ENCODE assay signal across 8 cellular contexts in genomic region chr14:92456215-92457017, GRCh38. TPM values are rescaled to one million over a fixed set of nuclear protein-coding genes. Genes with fewer than 3 reads are reported as not detected.
DNase-seq lines count a peak whose midpoint lies in the region; ATAC-seq and TF ChIP-seq lines count a peak whose summit lies in the region.

No MANE protein-coding gene starts in this region.

- H2BK20ac ChIP-seq in IMR-90 (ENCODE audit: low read depth, low read length), result no peak overlapping the region

- peak; percentile 79 for DNase-seq in SIG-M5 treated with dmso at 0.1 percent for 504 hours (lab: John Stamatoyannopoulos, UW; ENCODE audit: unreplicated experiment)
- DNase-seq in SIG-M5 (lab: John Stamatoyannopoulos, UW), result no peak
- DNase-seq in IMR-90, result peak; percentile 70
- peak; percentile 12 to 66 for DNase-seq in SW 1271 (lab: John Stamatoyannopoulos, UW)
- DNase-seq in fibroblast of pulmonary artery (ENCODE audit: low read depth), result peak; percentile 83
- DNase-seq in neuronal stem cell (ENCODE audit: low spot score), result peak; percentile 48
- DNase-seq in omental fat pad (ENCODE audit: low spot score), result no peak

- H4K8ac ChIP-seq in IMR-90 (ENCODE audit: low read depth in 2 of 2, low read length in 2 of 2), result no peak overlapping the region
- H4K8ac ChIP-seq in neuronal stem cell (ENCODE audit: low read depth, low read length), result no peak overlapping the region

- TF ChIP-seq POLR2A in IMR-90 (IDR thresholded peaks at IDR 0.05; ENCODE audit: low read depth, low read length), result no peak

- H2BK15ac ChIP-seq in IMR-90 (ENCODE audit: low read depth, low read length) (no peak overlapping the region), neuronal stem cell (ENCODE audit: low read length) (peak overlapping the region; percentile 28)

- dilution Hi-C loops in IMR-90 (cut with HindIII; ENCODE audit: low sequenced_read_pairs, unreplicated experiment), result no loop called here

- H3K4me1 ChIP-seq in IMR-90 (ENCODE audit: control insufficient read depth, insufficient read depth, low read length) (peaks cover 6% of the 10 kb centered on the region), neuronal stem cell (ENCODE audit: control insufficient read depth in 2 of 2, insufficient read depth in 1 of 2, low read depth in 1 of 2, low read length in 2 of 2) (peaks cover 2 to 6% of the 10 kb centered on the region in 2 donors)

- H3K4me3 ChIP-seq in IMR-90 (ENCODE audit: insufficient read depth, low read depth, low read length) (no peak overlapping the region), fibroblast of pulmonary artery (replicated peaks; ENCODE audit: low read depth, low read length) (no peak overlapping the region), neuronal stem cell (ENCODE audit: low read length in 2 of 2) (no peak overlapping the region)

- no peaks in the 10 kb centered on the region for H4K20me1 ChIP-seq in IMR-90 (ENCODE audit: insufficient read depth, low read length)

- peaks cover 9% of the 10 kb centered on the region; the same call in 1 of the 2 replicates for H3K9me1 ChIP-seq in IMR-90 (ENCODE audit: insufficient read depth, low read length)

- no peak overlapping the region for H3K4me2 ChIP-seq in IMR-90 (ENCODE audit: low read depth, low read length)
- H3K4me2 ChIP-seq in neuronal stem cell (ENCODE audit: insufficient read depth, low read length, poor library complexity, severe bottlenecking), result no peak overlapping the region

- POLR2A ChIA-PET in IMR-90 (lab: Charles Lee; ENCODE audit: unreplicated experiment), result no interaction called here

- CTCF ChIA-PET in IMR-90 (lab: Yijun Ruan, JAX), result interaction anchor here (1.5 kb wide), 1 partner anchor 321 kb away, joined by 6 read pairs; no protein-coding TSS in a partner anchor

- no peaks in the 10 kb centered on the region for H3K79me1 ChIP-seq in IMR-90 (ENCODE audit: low read depth in 1 of 2, low read length in 2 of 2)
- no peaks in the 10 kb centered on the region for H3K79me1 ChIP-seq in neuronal stem cell (ENCODE audit: low read depth, low read length)

- H3K18ac ChIP-seq in IMR-90 (ENCODE audit: low read depth, low read length) (no peak overlapping the region), neuronal stem cell (ENCODE audit: low read length) (peak overlapping the region; percentile 67)

- TF ChIP-seq CTCF in IMR-90 (conservative IDR thresholded peaks at IDR 0.05; ENCODE audit: low read depth, low read length), result peak; percentile 85
- TF ChIP-seq CTCF in fibroblast of pulmonary artery (IDR thresholded peaks at IDR 0.05; ENCODE audit: low read length, missing control alignments), result peak; percentile 83
- no peak for TF ChIP-seq CTCF in omental fat pad (IDR thresholded peaks at IDR 0.05)

- no TSS peak for BruUV-seq in IMR-90 (replicated peaks; lab: Mats Ljungman, UMichigan)

- H2BK12ac ChIP-seq in neuronal stem cell (ENCODE audit: low read length), result no peak overlapping the region

- peak overlapping the region; percentile 73 for H2AK9ac ChIP-seq in IMR-90 (replicated peaks; ENCODE audit: low read depth, low read length, poor library complexity)

- H2AFZ ChIP-seq in IMR-90 (replicated peaks; ENCODE audit: low read length, poor library complexity) (peak overlapping the region; percentile 74), neuronal stem cell (ENCODE audit: low read length) (peak overlapping the region; percentile 55)

- ATAC-seq in IMR-90 (ENCODE audit: low read depth), result peak; percentile 97
- no peak for ATAC-seq in HG02759 (IDR thresholded peaks at IDR 0.05; ENCODE audit: unreplicated experiment)
- ATAC-seq in omental fat pad (ENCODE audit: low FRiP score), result no peak

- no peaks in the 10 kb centered on the region; the same call in 1 of the 2 replicates for H3K27me3 ChIP-seq in IMR-90 (ENCODE audit: control insufficient read depth, insufficient read depth, low read length)
- no peaks in the 10 kb centered on the region for H3K27me3 ChIP-seq in neuronal stem cell (ENCODE audit: control insufficient read depth in 3 of 3, insufficient read depth in 3 of 3, low read depth in 1 of 3, low read length in 3 of 3)

- H3K27ac ChIP-seq in IMR-90 (ENCODE audit: insufficient read depth, low read length), result no peak overlapping the region
- no peak overlapping the region for H3K27ac ChIP-seq in neuronal stem cell (replicated peaks; ENCODE audit: low read length)

- no peak overlapping the region for H3K23ac ChIP-seq in IMR-90 (ENCODE audit: low read depth, low read length)
- H3K23ac ChIP-seq in neuronal stem cell (ENCODE audit: low read depth, low read length, poor library complexity), result no peak overlapping the region

- intact Hi-C loops in IMR-90 (cut with micrococcal nuclease), result loop anchor here (1.0 kb wide), 2 partner anchors 225 to 321 kb away; no protein-coding TSS in a partner anchor

- H2BK5ac ChIP-seq in IMR-90 (ENCODE audit: low read depth, low read length, poor library complexity, severe bottlenecking), result no peak overlapping the region
- no peak overlapping the region for H2BK5ac ChIP-seq in neuronal stem cell (ENCODE audit: low read length)

- TF ChIP-seq RAD21 in IMR-90 (IDR thresholded peaks at IDR 0.05; ENCODE audit: low read length), result peak; percentile 87

- no peak overlapping the region for H4K5ac ChIP-seq in IMR-90 (ENCODE audit: low read depth, low read length)

- WGBS in IMR-90 (ENCODE audit: extremely low coverage in 2 of 2, insufficient read length in 1 of 2), 2 experiments, result 59% methylated on average over 13 of the region's 23 CpGs; no CpG with 5 or more reads in 1 of the 2 experiments
- no CpG with 5 or more reads among the region's 23 CpGs for WGBS in neuronal stem cell (ENCODE audit: extremely low coverage in 2 of 2, insufficient read length in 2 of 2, insufficient replicate concordance in 1 of 2), 2 donors

- in situ Hi-C loops in IMR-90 (cut with MboI; ENCODE audit: low sequenced_read_pairs), result loop anchor here (5.0 kb wide), 1 partner anchor 334 kb away; the partner anchor contains the start of genes CPSF2 and NDUFB1

- H3K9ac ChIP-seq in IMR-90 (ENCODE audit: low read depth, low read length) (no peak overlapping the region), neuronal stem cell (ENCODE audit: low read depth, low read length, poor library complexity) (no peak overlapping the region)

- no peaks in the 10 kb centered on the region for H3K9me3 ChIP-seq in IMR-90 (ENCODE audit: control insufficient read depth, insufficient read depth, low read length)
- no peaks in the 10 kb centered on the region for H3K9me3 ChIP-seq in neuronal stem cell (replicated peaks in 1 of 2; ENCODE audit: control insufficient read depth in 2 of 2, insufficient read depth in 1 of 2, low read depth in 1 of 2, low read length in 2 of 2)

- no peaks in the 10 kb centered on the region for H3K36me3 ChIP-seq in IMR-90 (ENCODE audit: control insufficient read depth, insufficient read depth, low read length)
- H3K36me3 ChIP-seq in neuronal stem cell (replicated peaks in 1 of 2; ENCODE audit: control insufficient read depth in 2 of 2, insufficient read depth in 2 of 2, low read length in 2 of 2), result no peaks in the 10 kb centered on the region

- H3K56ac ChIP-seq in IMR-90 (ENCODE audit: extremely low read depth, insufficient read depth, low read length), result no peak overlapping the region

- H2AK5ac ChIP-seq in IMR-90 (ENCODE audit: low read depth, low read length) (no peak overlapping the region; the same call in 1 of the 2 replicates), neuronal stem cell (ENCODE audit: low read depth, low read length) (peak overlapping the region; percentile 32)

- no peak overlapping the region for H3K14ac ChIP-seq in IMR-90 (replicated peaks; ENCODE audit: low read depth, low read length)
- H3K14ac ChIP-seq in neuronal stem cell (ENCODE audit: low read length), result peak overlapping the region; percentile 22

- H4K91ac ChIP-seq in IMR-90 (ENCODE audit: insufficient read depth, low read depth, low read length) (no peak overlapping the region), neuronal stem cell (ENCODE audit: low read depth, low read length, poor library complexity) (peak overlapping the region; percentile 93)

- H3K4ac ChIP-seq in IMR-90 (ENCODE audit: low read depth, low read length), result no peak overlapping the region
- H3K4ac ChIP-seq in neuronal stem cell (ENCODE audit: low read length), result no peak overlapping the region

- H2BK120ac ChIP-seq in IMR-90 (ENCODE audit: low read depth, low read length), result no peak overlapping the region
- no peak overlapping the region for H2BK120ac ChIP-seq in neuronal stem cell (ENCODE audit: low read depth, low read length)

TF ChIP-seq in IMR-90, 13 proteins besides CTCF, POLR2A, EP300 and RAD21:
- TF ChIP-seq SMC3 (IDR thresholded peaks at IDR 0.05; ENCODE audit: low read depth, low read length) (peak; percentile 75), MXI1 (IDR thresholded peaks at IDR 0.05; ENCODE audit: borderline replicate concordance, low read depth, low read length) (no peak)
TF ChIP-seq in IMR-90: peak in this region for 1.

RNA-seq across cellular contexts. Expression of gene RIN3, which starts 57.2 kb away (rescaled TPM):
- total RNA-seq in IMR-90 (2012; rRNA removed), result 2.2 and 2.5 TPM in 2 replicates
- polyA plus RNA-seq in IMR-90 (2012; rRNA removed), result 11.1 and 11.6 TPM in 2 replicates
- polyA plus RNA-seq in IMR-90 (2012; cell fraction: cytosol; rRNA removed), result 8.9 and 13.9 TPM in 2 replicates
- polyA plus RNA-seq in IMR-90 (2012; cell fraction: nucleus; rRNA removed; ENCODE audit: low replicate concordance), result 10.8 and 19.9 TPM in 2 replicates
- 1.3 TPM for polyA plus RNA-seq in neuronal stem cell (2013, experiment 1 of 2)
- polyA plus RNA-seq in neuronal stem cell (2013, experiment 2 of 2), result 1.6 TPM
- 10 to 100 TPM; 11.6 to 36.3 (median 20.2) TPM for total RNA-seq in omental fat pad

Comparison
In these comparisons a context has a peak if more than half of its experiments do, and no peak if none do; other contexts are left out.
1. DNase-seq: peak in SIG-M5 treated with dmso at 0.1 percent for 504 hours (single experiment), IMR-90 (single experiment), SW 1271 (2 of 2), fibroblast of pulmonary artery (single experiment) and neuronal stem cell (single experiment); none in SIG-M5 (single experiment) and omental fat pad (single experiment).
2. CTCF ChIP-seq: peak in IMR-90 (single experiment) and fibroblast of pulmonary artery (single experiment); none in omental fat pad (0 of 3).